ENCODE assay signal across 1 cellular context in the genomic region with DNA sequence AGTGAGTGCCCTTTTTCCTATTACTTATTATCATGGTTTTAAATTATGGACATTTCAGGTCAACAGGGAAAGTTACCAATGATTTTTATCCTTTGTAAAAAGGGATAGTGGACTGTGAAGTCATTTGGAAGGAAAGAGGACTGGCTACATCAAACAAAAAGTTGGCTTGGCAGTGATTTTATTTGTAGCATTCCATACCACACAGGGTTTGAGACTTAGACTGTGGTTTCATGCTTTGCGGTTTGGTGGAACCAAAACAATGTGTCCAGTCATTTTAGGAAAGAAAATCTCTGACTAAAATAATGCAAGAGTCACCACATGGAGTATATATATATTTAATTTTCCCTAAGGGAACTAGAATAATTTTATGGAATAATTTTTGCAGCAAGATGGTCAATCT.
TF ChIP-seq lines count a peak whose summit lies in the region.

No MANE protein-coding gene starts in this region.

TF ChIP-seq in GM23338, 12 proteins besides CTCF, POLR2A, EP300 and RAD21 (continued from another document):
- no peak for TF ChIP-seq REST (IDR thresholded peaks at IDR 0.05; ENCODE audit: unreplicated experiment)
- TF ChIP-seq, protein P1, sequence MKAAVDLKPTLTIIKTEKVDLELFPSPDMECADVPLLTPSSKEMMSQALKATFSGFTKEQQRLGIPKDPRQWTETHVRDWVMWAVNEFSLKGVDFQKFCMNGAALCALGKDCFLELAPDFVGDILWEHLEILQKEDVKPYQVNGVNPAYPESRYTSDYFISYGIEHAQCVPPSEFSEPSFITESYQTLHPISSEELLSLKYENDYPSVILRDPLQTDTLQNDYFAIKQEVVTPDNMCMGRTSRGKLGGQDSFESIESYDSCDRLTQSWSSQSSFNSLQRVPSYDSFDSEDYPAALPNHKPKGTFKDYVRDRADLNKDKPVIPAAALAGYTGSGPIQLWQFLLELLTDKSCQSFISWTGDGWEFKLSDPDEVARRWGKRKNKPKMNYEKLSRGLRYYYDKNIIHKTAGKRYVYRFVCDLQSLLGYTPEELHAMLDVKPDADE (IDR thresholded peaks at IDR 0.05): no peak
- no peak for TF ChIP-seq JUNB (IDR thresholded peaks at IDR 0.05; ENCODE audit: unreplicated experiment)
